In the genomic region with DNA sequence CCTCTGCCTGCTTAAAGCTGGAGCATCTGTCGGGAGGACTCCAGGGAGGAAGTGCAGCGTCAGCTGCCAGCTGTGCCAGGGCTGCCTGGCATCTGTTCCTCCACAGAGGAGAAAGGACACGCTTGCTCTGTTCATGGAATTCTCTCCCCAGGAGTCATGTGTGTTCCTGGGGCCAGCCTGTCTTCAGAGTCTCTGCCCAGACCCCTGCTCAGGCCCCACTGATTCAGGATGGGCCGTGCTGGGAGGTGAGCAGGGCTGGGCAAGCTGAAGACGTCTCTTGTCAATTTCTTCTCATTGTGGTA, we compare ENCODE assay signal across 16 cellular contexts. TPM values are rescaled to one million over a fixed set of nuclear protein-coding genes. Genes with fewer than 3 reads are reported as not detected.
DNase-seq lines count a peak whose midpoint lies in the region; ATAC-seq and TF ChIP-seq lines count a peak whose summit lies in the region.
"Had no signal": no experiment of that assay in that cellular context is flagged by ENCODE, and none has a peak within 500 bp of the region (broad histone marks: within the 10 kb centered on the region; RNA-seq: fewer than 3 reads in every experiment).

No MANE protein-coding gene starts in this region.

- no peak overlapping the region for H3K27ac ChIP-seq in right atrium auricular region
- peak overlapping the region; percentile 23 to 48 for H3K27ac ChIP-seq in mucosa of rectum (ENCODE audit: low read depth in 2 of 2, low read length in 2 of 2)
- H3K27ac ChIP-seq: brain microvascular endothelial cell had no signal

- H3K36me3 ChIP-seq in right atrium auricular region, result peaks cover 54% of the 10 kb centered on the region
- no peaks in the 10 kb centered on the region for H3K36me3 ChIP-seq in mucosa of rectum (ENCODE audit: control insufficient read depth in 2 of 2, insufficient read depth in 2 of 2, low read length in 2 of 2)

- TF ChIP-seq CTCF in right atrium auricular region (IDR thresholded peaks at IDR 0.05), result no peak

- no peak overlapping the region for H3K4me3 ChIP-seq in right atrium auricular region
- no peak overlapping the region for H3K4me3 ChIP-seq in mucosa of rectum (ENCODE audit: low read length in 2 of 2)

- H3K4me1 ChIP-seq in right atrium auricular region (peaks cover 0 to 21% of the 10 kb centered on the region in 2 donors), mucosa of rectum (ENCODE audit: control insufficient read depth in 2 of 2, insufficient read depth in 2 of 2, low read length in 2 of 2) (peaks cover 4 to 5% of the 10 kb centered on the region in 2 donors)

- H3K9me3 ChIP-seq in right atrium auricular region (no peaks in the 10 kb centered on the region), mucosa of rectum (ENCODE audit: control insufficient read depth in 2 of 2, low read length in 2 of 2) (no peaks in the 10 kb centered on the region)

- peak; percentile 47 for ATAC-seq in Right ventricle myocardium inferior
- no peak for ATAC-seq in GM19324 (IDR thresholded peaks at IDR 0.05; ENCODE audit: low FRiP score, unreplicated experiment)
- ATAC-seq: activated T-helper 17 cell treated with anti-CD3 and anti-CD28 coated beads, Interleukin-2, amount 50 U/mL, for 72 hours; stimulated activated memory B cell treated with anti-CD40 and anti-IgM and Interleukin-4, amounts not matched to agents 10 μg/mL and 1 μg/mL and 100 μg/mL, for 72 hours had no signal

- intact Hi-C loops in Right ventricle myocardium inferior (cut with DNase I), result loop anchor here (5.0 kb wide), 1 partner anchor 42 kb away; no protein-coding TSS in a partner anchor

- DNase-seq in Right ventricle myocardium inferior (ENCODE audit: missing footprints) (peak; percentile 79), right atrium auricular region (ENCODE audit: low spot score) (no peak), SHP77 treated with DMSO at 0.1 percent for 48 hours (lab: John Stamatoyannopoulos, UW) (peak; percentile 4), COLO829 (ENCODE audit: low spot score) (no peak), iPS-NIHi11 (ENCODE audit: low spot score) (no peak)
- no peak for DNase-seq in stimulated activated CD4-positive, alpha-beta T cell treated with anti-CD3 and anti-CD28 coated beads, Interleukin-4, amount 100 ng/mL, for 4 hours
- DNase-seq: ACHN; activated CD4-positive, CD25-positive, alpha-beta regulatory T cell; brain microvascular endothelial cell; immature natural killer cell; NCI-H2081 treated with DMSO at 0.1 percent for 48 hours; nephron progenitor cell had no signal

- no peaks in the 10 kb centered on the region for H3K27me3 ChIP-seq in right atrium auricular region
- H3K27me3 ChIP-seq in mucosa of rectum (ENCODE audit: control insufficient read depth in 2 of 2, insufficient read depth in 2 of 2, low read length in 2 of 2), result no peaks in the 10 kb centered on the region
- H3K27me3 ChIP-seq: brain microvascular endothelial cell had no signal

- H3K9ac ChIP-seq in mucosa of rectum (ENCODE audit: low read depth in 1 of 2, low read length in 2 of 2), result no peak overlapping the region

RNA-seq across cellular contexts. Expression of a gene that starts 24.2 kb away (rescaled TPM):
- total RNA-seq in Right ventricle myocardium inferior (38.1 TPM), right atrium auricular region (10 to 100 TPM; 58.4 to 76.4 TPM)

Comparison
In these comparisons a context has a peak if more than half of its experiments do, and no peak if none do; other contexts are left out.
1. DNase-seq: peak in Right ventricle myocardium inferior (single experiment) and SHP77 treated with DMSO at 0.1 percent for 48 hours (single experiment); none in right atrium auricular region (single experiment), stimulated activated CD4-positive, alpha-beta T cell treated with anti-CD3 and anti-CD28 coated beads, Interleukin-4, amount 100 ng/mL, for 4 hours (0 of 2), COLO829 (single experiment) and iPS-NIHi11 (single experiment).
2. H3K27ac ChIP-seq: peak in mucosa of rectum (2 of 2); none in right atrium auricular region (0 of 2).